8 cellular contexts compared by ENCODE assay signal in the genomic region with DNA sequence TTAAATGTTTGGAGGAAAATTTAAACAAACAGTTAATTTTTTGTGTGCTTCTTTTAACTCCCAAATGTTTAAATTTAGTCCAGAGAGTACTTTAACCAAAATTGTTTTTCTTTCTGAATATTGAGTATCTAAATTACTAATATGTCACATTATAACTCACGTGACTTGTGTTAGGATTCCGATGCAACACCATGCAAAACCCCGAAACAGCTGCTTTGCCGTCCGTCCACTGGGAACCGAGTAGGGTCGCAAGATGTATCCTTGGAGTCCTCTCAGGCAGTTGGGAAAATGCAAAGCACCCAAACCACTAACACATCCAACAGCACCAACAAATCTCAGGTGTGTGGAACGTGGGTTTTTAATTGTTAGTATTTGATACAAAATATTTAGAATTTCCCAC.
"Had no signal": no experiment of that assay in that cellular context is flagged by ENCODE, and none has a peak within 500 bp of the region (broad histone marks: within the 10 kb centered on the region; RNA-seq: fewer than 3 reads in every experiment).

No MANE protein-coding gene starts in this region.

- H3K27ac ChIP-seq: HL-60, KMS-11 had no signal

- H3K4me3 Mint-ChIP-seq: IgD-negative memory B cell had no signal

- H3K9ac ChIP-seq: KMS-11 had no signal

- H3K9me3 Mint-ChIP-seq: IgD-negative memory B cell had no signal

- H3K4me2 ChIP-seq: KMS-11 had no signal

- H3K27ac Mint-ChIP-seq: IgD-negative memory B cell had no signal

- H3K27me3 Mint-ChIP-seq: IgD-negative memory B cell had no signal

- FAIRE-seq: HepG2, HTR-8/SVneo had no signal

- H3K4me1 Mint-ChIP-seq: IgD-negative memory B cell had no signal

- DNase-seq: IMR-90, KBM-7, KG1 had no signal
